9 cellular contexts compared by ENCODE assay signal in the genomic region with DNA sequence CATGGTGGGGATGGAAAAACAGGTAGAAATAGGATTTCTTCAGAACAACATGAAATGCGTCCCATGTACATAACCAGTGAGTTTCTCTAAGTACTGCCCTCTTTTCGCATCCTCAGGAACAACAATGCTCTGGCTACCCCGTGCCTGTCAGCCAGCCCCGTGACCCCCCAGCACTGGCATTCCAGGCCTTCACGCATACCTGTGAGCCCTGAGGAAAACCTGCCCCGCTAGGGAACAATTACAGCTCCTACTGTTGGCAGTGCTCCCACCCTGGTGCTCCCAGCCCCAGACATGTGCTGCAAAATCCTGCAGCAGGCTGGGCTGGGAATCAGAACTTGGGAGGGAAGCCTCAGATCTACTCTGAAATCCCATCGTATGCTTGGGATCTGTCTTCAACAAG. TPM values are rescaled to one million over a fixed set of nuclear protein-coding genes. Genes with fewer than 3 reads are reported as not detected.
A peak's percentile ranks its signal among the peaks of the same experiment; 100 is the strongest.
DNase-seq lines count a peak whose midpoint lies in the region; ATAC-seq, FAIRE-seq and TF ChIP-seq lines count a peak whose summit lies in the region.
"Had no signal": no experiment of that assay in that cellular context is flagged by ENCODE, and none has a peak within 500 bp of the region (broad histone marks: within the 10 kb centered on the region; RNA-seq: fewer than 3 reads in every experiment).

No MANE protein-coding gene starts in this region.

- DNase-seq in cardiac muscle cell (ENCODE audit: low read depth in 1 of 2, low spot score in 1 of 2) (no peak), Right ventricle myocardium inferior (ENCODE audit: missing footprints) (no peak), breast epithelium (ENCODE audit: low spot score in 2 of 2) (no peak), kidney glomerular epithelial cell (lab: John Stamatoyannopoulos, UW) (no peak), RCC 7860 (ENCODE audit: low spot score) (no peak)
- no peak for DNase-seq in activated CD8-positive, alpha-beta memory T cell treated with anti-CD3 and anti-CD28 coated beads, Interleukin-2, amount 50 U/mL, for 48 hours
- DNase-seq: COR-L47 had no signal

- H3K4me3 ChIP-seq in cardiac muscle cell: no peak overlapping the region
- H3K4me3 ChIP-seq in breast epithelium: no peak overlapping the region
- peak overlapping the region; percentile 16 for H3K4me3 ChIP-seq in mesodermal cell (ENCODE audit: extremely low read depth, insufficient read depth, low read length, poor library complexity, severe bottlenecking)
- no peak overlapping the region for H3K4me3 ChIP-seq in urinary bladder (ENCODE audit: low read depth, low read length)

- intact Hi-C loops in Right ventricle myocardium inferior (cut with DNase I) (no loop called here), breast epithelium (cut with DNase I; ENCODE audit: low total_unique reads) (no loop called here)

- H3K36me3 ChIP-seq in cardiac muscle cell (peaks cover 13% of the 10 kb centered on the region), breast epithelium (no peaks in the 10 kb centered on the region), mesodermal cell (ENCODE audit: control insufficient read depth, insufficient read depth, low read length) (peaks cover 95% of the 10 kb centered on the region), urinary bladder (ENCODE audit: insufficient read depth) (peaks cover 2% of the 10 kb centered on the region)

- peak overlapping the region; percentile 96 for H3K27ac ChIP-seq in cardiac muscle cell
- H3K27ac ChIP-seq in breast epithelium: peak overlapping the region; percentile 53 to 81
- H3K27ac ChIP-seq in mesodermal cell (ENCODE audit: low read depth, low read length, severe bottlenecking): peak overlapping the region; percentile 95
- H3K27ac ChIP-seq in urinary bladder (ENCODE audit: low read depth): peak overlapping the region; percentile 33

- H3K27me3 ChIP-seq in cardiac muscle cell (no peaks in the 10 kb centered on the region), breast epithelium (no peaks in the 10 kb centered on the region)

- WGBS in mesodermal cell (ENCODE audit: insufficient coverage in 2 of 2), 2 experiments: 72 to 74% methylated on average over 5 to 7 of the region's 7 CpGs
- WGBS in urinary bladder: 53% methylated on average over 7 of the region's 7 CpGs

- FAIRE-seq in RCC 7860 (lab: Jason Lieb, UNC): no peak

- TF ChIP-seq CTCF in cardiac muscle cell (IDR thresholded peaks at IDR 0.05; ENCODE audit: low read depth, low read length) (no peak), breast epithelium (IDR thresholded peaks at IDR 0.05) (no peak)

- H3K9me3 ChIP-seq in cardiac muscle cell (ENCODE audit: low read depth) (no peaks in the 10 kb centered on the region), breast epithelium (no peaks in the 10 kb centered on the region), mesodermal cell (ENCODE audit: control insufficient read depth, low read length) (no peaks in the 10 kb centered on the region)

- TF ChIP-seq POLR2A in breast epithelium (IDR thresholded peaks at IDR 0.05): no peak

- ATAC-seq in Right ventricle myocardium inferior: no peak

- H3K4me1 ChIP-seq in cardiac muscle cell (ENCODE audit: low read depth) (peaks cover 96% of the 10 kb centered on the region), breast epithelium (peaks cover 9 to 42% of the 10 kb centered on the region in 2 donors), mesodermal cell (ENCODE audit: control insufficient read depth, insufficient read depth, low read length, poor library complexity, severe bottlenecking) (peaks cover 87% of the 10 kb centered on the region), urinary bladder (ENCODE audit: insufficient read depth) (peaks cover 16% of the 10 kb centered on the region)

RNA-seq across cellular contexts. Expression of a gene that starts 9.1 kb away (rescaled TPM):
- total RNA-seq in cardiac muscle cell (93.1 and 129 TPM in 2 replicates), Right ventricle myocardium inferior (12.0 TPM), breast epithelium (10 to 100 TPM; 17.4 to 21.2 (median 20.6) TPM), urinary bladder (25.6 TPM)
- polyA plus RNA-seq in cardiac muscle cell (60.1 and 80.8 TPM in 2 replicates), urinary bladder (31.5 TPM)
- 45.1 TPM for polyA plus RNA-seq in mesodermal cell (2013, experiment 1 of 2)
- 42.8 TPM for polyA plus RNA-seq in mesodermal cell (2013, experiment 2 of 2)

Comparison
In these comparisons a context has a peak if more than half of its experiments do, and no peak if none do; other contexts are left out.
1. H3K27ac ChIP-seq: peak in every context shown above with its lines; median percentile 96 in cardiac muscle cell; 95 in mesodermal cell; 67 in breast epithelium; 33 in urinary bladder.